In the genomic region with DNA sequence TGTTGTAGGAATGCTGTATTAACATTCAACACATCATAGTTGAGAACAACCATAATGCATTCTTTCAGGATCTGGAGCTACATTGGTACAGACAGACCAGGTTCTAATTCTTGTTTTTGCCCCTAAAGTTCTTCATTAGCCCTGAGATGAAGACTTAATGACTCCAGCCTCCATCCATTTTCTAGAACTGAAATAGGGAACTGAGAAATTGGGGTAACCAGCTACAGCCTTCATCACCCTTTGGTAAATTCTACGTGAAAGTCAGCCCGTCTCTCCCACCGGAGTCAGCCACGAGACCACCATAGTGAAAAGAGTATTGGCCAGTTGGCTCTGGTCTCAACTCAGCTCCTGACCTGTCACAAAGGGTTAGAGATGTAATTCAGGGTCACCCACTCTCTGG, we compare ENCODE assay signal across 8 cellular contexts.
"Had no signal": no experiment of that assay in that cellular context is flagged by ENCODE, and none has a peak within 500 bp of the region (broad histone marks: within the 10 kb centered on the region; RNA-seq: fewer than 3 reads in every experiment).

No MANE protein-coding gene starts in this region.

- DNase-seq: GM23248, GOT3, H7, HFFc6, KBM-7 had no signal

- H3K9ac ChIP-seq: GM23248 had no signal

- H2AFZ ChIP-seq: GM23248 had no signal

- H3K27ac ChIP-seq: GM23248 had no signal

- H3K9me3 ChIP-seq: HAP-1 had no signal

- H3K36me3 ChIP-seq: HAP-1 had no signal

- FAIRE-seq: HTR-8/SVneo had no signal

- H3K4me3 ChIP-seq: GM23248, HAP-1 had no signal

- ATAC-seq: HCT116 had no signal

- H3K4me1 ChIP-seq: HAP-1 had no signal
